In the genomic region with DNA sequence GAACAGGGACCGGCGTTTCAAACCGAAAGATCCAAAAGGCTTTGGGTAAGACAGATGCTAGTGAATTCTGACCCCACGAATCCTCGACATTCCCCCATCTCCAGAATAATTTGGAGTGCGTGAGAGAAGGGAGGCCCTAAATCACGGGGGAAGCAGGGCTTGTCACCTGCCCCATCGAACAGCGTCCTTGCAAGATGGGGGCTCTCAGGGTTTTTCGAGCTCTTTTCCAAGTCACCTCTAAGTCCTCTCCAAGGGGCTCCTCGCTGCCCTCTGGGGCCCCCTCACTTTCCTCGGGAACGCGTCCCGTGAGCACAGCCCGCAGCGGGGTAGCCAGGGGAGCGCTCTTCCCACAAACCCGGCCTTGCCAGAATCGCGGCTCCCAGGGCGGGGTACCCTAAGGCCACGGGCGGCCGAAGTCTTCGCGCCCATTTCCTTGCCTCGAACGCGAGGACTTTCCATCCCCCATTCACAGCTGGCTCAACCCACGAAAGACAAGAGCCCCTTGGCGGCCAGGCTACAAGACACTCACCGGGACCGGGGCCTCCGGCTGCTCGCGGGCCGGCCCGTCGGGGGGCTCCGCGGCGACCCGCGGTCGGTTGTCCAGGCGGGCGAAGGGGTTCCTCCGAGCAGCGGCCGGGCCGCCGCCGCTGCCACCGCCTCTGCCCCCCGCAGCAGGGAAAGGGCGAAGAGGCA, we compare ENCODE assay signal across 8 cellular contexts. TPM values are rescaled to one million over a fixed set of nuclear protein-coding genes. Genes with fewer than 3 reads are reported as not detected.
DNase-seq lines count a peak whose midpoint lies in the region; ATAC-seq and TF ChIP-seq lines count a peak whose summit lies in the region.

No MANE protein-coding gene starts in this region.

- peak; percentile 28 for ATAC-seq in GM21786 (IDR thresholded peaks at IDR 0.05; ENCODE audit: unreplicated experiment)

- peak; percentile 25 for DNase-seq in activated T-cell treated with anti-CD3 and anti-CD28 coated beads for 48 hours (ENCODE audit: low read depth)
- DNase-seq in activated T-cell treated with anti-CD3 and anti-CD28 coated beads, Interleukin-2, amount 50 U/mL, for 1 hour = no peak
- no peak for DNase-seq in Jurkat, Clone E6-1 (ENCODE audit: low read depth, low spot score)
- peak; percentile 4 to 14 for DNase-seq in activated CD4-positive, alpha-beta T cell treated with anti-CD3 and anti-CD28 coated beads, Interleukin-2, amount 50 U/mL, for 4 hours
- peak; percentile 47 for DNase-seq in fibroblast of villous mesenchyme (ENCODE audit: low read depth)
- DNase-seq in nephron progenitor cell = peak; percentile 46
- DNase-seq in GDM1 (lab: John Stamatoyannopoulos, UW) = no peak

- peaks cover 35% of the 10 kb centered on the region for H3K36me3 Mint-ChIP-seq in nephron progenitor cell (ENCODE audit: low read depth)

- peak overlapping the region; percentile 88 for H3K4me3 ChIP-seq in Jurkat, Clone E6-1 (ENCODE audit: low read length)
- peak overlapping the region; percentile 90 for H3K4me3 ChIP-seq in fibroblast of villous mesenchyme (ENCODE audit: low read depth, low read length)

- H3K4me3 Mint-ChIP-seq in nephron progenitor cell = peak overlapping the region; percentile 90

- TF ChIP-seq CTCF in fibroblast of villous mesenchyme (IDR thresholded peaks at IDR 0.05; ENCODE audit: insufficient read depth, low read depth, low read length) (no peak), nephron progenitor cell (IDR thresholded peaks at IDR 0.05) (no peak)

- peaks cover 4% of the 10 kb centered on the region for H3K27me3 Mint-ChIP-seq in nephron progenitor cell (ENCODE audit: low read depth, poor library complexity)

- peak overlapping the region; percentile 66 for H3K27ac Mint-ChIP-seq in nephron progenitor cell

- no peaks in the 10 kb centered on the region for H3K9me3 Mint-ChIP-seq in nephron progenitor cell

- peaks cover 25% of the 10 kb centered on the region for H3K4me1 Mint-ChIP-seq in nephron progenitor cell

RNA-seq across cellular contexts. Expression of a gene that starts 0.5 kb away (rescaled TPM):
- polyA plus RNA-seq in Jurkat, Clone E6-1 (2012; ENCODE audit: insufficient read depth, insufficient read length) = 48.3 TPM
- 26.7 and 38.0 TPM in 2 replicates for total RNA-seq in fibroblast of villous mesenchyme

RNA-seq across cellular contexts. Expression of a gene that starts 45.1 kb away (rescaled TPM):
- polyA plus RNA-seq in Jurkat, Clone E6-1 (2012; ENCODE audit: insufficient read depth, insufficient read length) = 113 TPM
- 119 and 134 TPM in 2 replicates for total RNA-seq in fibroblast of villous mesenchyme

RNA-seq across cellular contexts. Expression of a gene that starts 46.0 kb away (rescaled TPM):
- 128 TPM for polyA plus RNA-seq in Jurkat, Clone E6-1 (2012; ENCODE audit: insufficient read depth, insufficient read length)
- total RNA-seq in fibroblast of villous mesenchyme = 73.1 and 109 TPM in 2 replicates

RNA-seq across cellular contexts. Expression of a gene that starts 53.6 kb away (rescaled TPM):
- 47.6 TPM for polyA plus RNA-seq in Jurkat, Clone E6-1 (2012; ENCODE audit: insufficient read depth, insufficient read length)
- total RNA-seq in fibroblast of villous mesenchyme = 20.0 and 28.1 TPM in 2 replicates

RNA-seq across cellular contexts. Expression of a gene that starts 54.4 kb away (rescaled TPM):
- 17.8 TPM for polyA plus RNA-seq in Jurkat, Clone E6-1 (2012; ENCODE audit: insufficient read depth, insufficient read length)
- 43.2 and 57.0 TPM in 2 replicates for total RNA-seq in fibroblast of villous mesenchyme

Comparison
In these comparisons a context has a peak if more than half of its experiments do, and no peak if none do; other contexts are left out.
1. DNase-seq: peak in activated T-cell treated with anti-CD3 and anti-CD28 coated beads for 48 hours (single experiment), activated CD4-positive, alpha-beta T cell treated with anti-CD3 and anti-CD28 coated beads, Interleukin-2, amount 50 U/mL, for 4 hours (2 of 2), fibroblast of villous mesenchyme (single experiment) and nephron progenitor cell (single experiment); none in activated T-cell treated with anti-CD3 and anti-CD28 coated beads, Interleukin-2, amount 50 U/mL, for 1 hour (single experiment), Jurkat, Clone E6-1 (single experiment) and GDM1 (single experiment).